Comparison of ENCODE assay signal across 10 cellular contexts in genomic region chr11:93530468-93530826, GRCh38. TPM values are rescaled to one million over a fixed set of nuclear protein-coding genes. Genes with fewer than 3 reads are reported as not detected.
DNase-seq lines count a peak whose midpoint lies in the region; ATAC-seq and TF ChIP-seq lines count a peak whose summit lies in the region.
"Had no signal": no experiment of that assay in that cellular context is flagged by ENCODE, and none has a peak within 500 bp of the region (broad histone marks: within the 10 kb centered on the region; RNA-seq: fewer than 3 reads in every experiment).

No MANE protein-coding gene starts in this region.

- H2BK5ac ChIP-seq in mesenchymal stem cell (ENCODE audit: low read depth, low read length, poor library complexity, severe bottlenecking): no peak overlapping the region

- no peaks in the 10 kb centered on the region for H3K27me3 ChIP-seq in mesenchymal stem cell (ENCODE audit: control insufficient read depth in 1 of 2, insufficient read depth in 1 of 2, low read length in 2 of 2)
- H3K27me3 ChIP-seq in testis: no peaks in the 10 kb centered on the region

- no peak overlapping the region for H3K23ac ChIP-seq in mesenchymal stem cell (ENCODE audit: low read length in 2 of 2)

- no peak overlapping the region for H3K4me3 ChIP-seq in mesenchymal stem cell (ENCODE audit: insufficient read depth in 1 of 2, low read depth in 1 of 2, low read length in 2 of 2)
- H3K4me3 ChIP-seq in testis: no peak overlapping the region

- no peak overlapping the region for H2BK15ac ChIP-seq in mesenchymal stem cell (ENCODE audit: low read depth, poor library complexity, severe bottlenecking)

- H3K9me3 ChIP-seq in mesenchymal stem cell (ENCODE audit: control insufficient read depth, low read length) (no peaks in the 10 kb centered on the region), testis (no peaks in the 10 kb centered on the region)

- H3K27ac ChIP-seq in mesenchymal stem cell (ENCODE audit: low read length, poor library complexity, severe bottlenecking) (peak overlapping the region; percentile 56), testis (peak overlapping the region; percentile 87 to 94)

- peaks cover 48% of the 10 kb centered on the region for H3K79me1 ChIP-seq in mesenchymal stem cell (replicated peaks; ENCODE audit: low read length, poor library complexity, severe bottlenecking)

- H4K8ac ChIP-seq in mesenchymal stem cell (ENCODE audit: low read length): no peak overlapping the region

- H3K4me1 Mint-ChIP-seq in activated T-cell treated with anti-CD3 and anti-CD28 coated beads, Interleukin-2, amount 50 U/mL, for 72 hours (ENCODE audit: low read depth): peaks cover 67% of the 10 kb centered on the region
- peaks cover 78% of the 10 kb centered on the region for H3K4me1 Mint-ChIP-seq in activated T-helper 2 cell treated with anti-CD3 and anti-CD28 coated beads, Interferon-gamma antibody, Interleukin-2, Interleukin-4, amounts not matched to agents 10 μg/mL and 5 μg/mL and 100 μg/mL, durations not matched to agents 14 hours and 24 hours and 36 hours (ENCODE audit: low read depth)

- no peak for DNase-seq in activated T-cell treated with anti-CD3 and anti-CD28 coated beads, Interleukin-2, amount 50 U/mL, for 72 hours
- no peak for DNase-seq in activated T-cell treated with anti-CD3 and anti-CD28 coated beads, Interleukin-2, amount 50 U/mL, for 48 hours
- DNase-seq in activated T-helper 2 cell treated with anti-CD3 and anti-CD28 coated beads, Interferon-gamma antibody, Interleukin-2, Interleukin-4, amounts not matched to agents 10 μg/mL and 5 μg/mL and 100 μg/mL, durations not matched to agents 14 hours and 24 hours and 36 hours (ENCODE audit: low spot score): no peak
- DNase-seq in mesenchymal stem cell (no peak), testis (no peak), NCI-H526 (lab: John Stamatoyannopoulos, UW) (no peak), amniotic stem cell (lab: John Stamatoyannopoulos, UW) (no peak)
- DNase-seq: NCI-H187 treated with DMSO at 0.1 percent for 48 hours; NK-92 treated with Interleukin-12 subunit alpha and Interleukin-12 subunit beta, amount 100 ng/mL, for 24 hours had no signal

- H3K36me3 Mint-ChIP-seq in activated T-cell treated with anti-CD3 and anti-CD28 coated beads, Interleukin-2, amount 50 U/mL, for 72 hours (ENCODE audit: insufficient read depth in 2 of 2): no peaks in the 10 kb centered on the region
- peaks cover 3% of the 10 kb centered on the region for H3K36me3 Mint-ChIP-seq in activated T-helper 2 cell treated with anti-CD3 and anti-CD28 coated beads, Interferon-gamma antibody, Interleukin-2, Interleukin-4, amounts not matched to agents 10 μg/mL and 5 μg/mL and 100 μg/mL, durations not matched to agents 14 hours and 24 hours and 36 hours (ENCODE audit: low read depth)

- H3K36me3 ChIP-seq in mesenchymal stem cell (ENCODE audit: control insufficient read depth in 1 of 2, insufficient read depth in 2 of 2, low read depth in 1 of 2, low read length in 2 of 2) (peaks cover 0 to 4% of the 10 kb centered on the region in 2 experiments), testis (ENCODE audit: low read depth, missing control alignments) (no peaks in the 10 kb centered on the region)

- no peak overlapping the region for H2BK12ac ChIP-seq in mesenchymal stem cell (ENCODE audit: low read length in 2 of 2)

- ATAC-seq in activated T-cell treated with anti-CD3 and anti-CD28 coated beads, Interleukin-2, amount 50 U/mL, for 72 hours (replicated peaks in 1 of 2): no peak
- ATAC-seq in HG03095 (IDR thresholded peaks at IDR 0.05; ENCODE audit: unreplicated experiment): no peak

- H2AK5ac ChIP-seq in mesenchymal stem cell (ENCODE audit: low read length, severe bottlenecking): peak overlapping the region; percentile 24

- no peak overlapping the region for H4K91ac ChIP-seq in mesenchymal stem cell (ENCODE audit: low read length)

- H3K9ac ChIP-seq in mesenchymal stem cell (ENCODE audit: low read length): no peak overlapping the region

- intact Hi-C loops in activated T-helper 2 cell treated with anti-CD3 and anti-CD28 coated beads, Interferon-gamma antibody, Interleukin-2, Interleukin-4, amounts not matched to agents 10 μg/mL and 5 μg/mL and 100 μg/mL, durations not matched to agents 14 hours and 24 hours and 36 hours (cut with micrococcal nuclease): loop anchor here (1.0 to 10.0 kb wide), 4 partner anchors 9 to 604 kb away; partner anchors contain the start of gene CEP295
- intact Hi-C loops in testis (cut with DNase I; ENCODE audit: low total_unique reads): no loop called here

- TF ChIP-seq POLR2A in testis (IDR thresholded peaks at IDR 0.05): no peak

- H2BK120ac ChIP-seq in mesenchymal stem cell (ENCODE audit: low read depth, low read length): no peak overlapping the region

- H3K9me3 Mint-ChIP-seq in activated T-cell treated with anti-CD3 and anti-CD28 coated beads, Interleukin-2, amount 50 U/mL, for 72 hours: no peaks in the 10 kb centered on the region
- H3K9me3 Mint-ChIP-seq in activated T-helper 2 cell treated with anti-CD3 and anti-CD28 coated beads, Interferon-gamma antibody, Interleukin-2, Interleukin-4, amounts not matched to agents 10 μg/mL and 5 μg/mL and 100 μg/mL, durations not matched to agents 14 hours and 24 hours and 36 hours: no peaks in the 10 kb centered on the region

- no peaks in the 10 kb centered on the region for H3K27me3 Mint-ChIP-seq in activated T-cell treated with anti-CD3 and anti-CD28 coated beads, Interleukin-2, amount 50 U/mL, for 72 hours (ENCODE audit: low read depth)
- H3K27me3 Mint-ChIP-seq in activated T-helper 2 cell treated with anti-CD3 and anti-CD28 coated beads, Interferon-gamma antibody, Interleukin-2, Interleukin-4, amounts not matched to agents 10 μg/mL and 5 μg/mL and 100 μg/mL, durations not matched to agents 14 hours and 24 hours and 36 hours (ENCODE audit: low read depth): no peaks in the 10 kb centered on the region

- H3K14ac ChIP-seq in mesenchymal stem cell (ENCODE audit: low read length in 2 of 2): no peak overlapping the region

- no peak for TF ChIP-seq CTCF in testis (IDR thresholded peaks at IDR 0.05)

- H3K4ac ChIP-seq in mesenchymal stem cell (ENCODE audit: low read depth in 1 of 2, low read length in 2 of 2): no peak overlapping the region

- peaks cover 21% of the 10 kb centered on the region for H3K4me1 ChIP-seq in mesenchymal stem cell (ENCODE audit: control insufficient read depth, insufficient read depth, low read depth, low read length)
- H3K4me1 ChIP-seq in testis: peaks cover 32% of the 10 kb centered on the region

- H3K27ac Mint-ChIP-seq in activated T-cell treated with anti-CD3 and anti-CD28 coated beads, Interleukin-2, amount 50 U/mL, for 72 hours: peak overlapping the region; percentile 30
- H3K27ac Mint-ChIP-seq in activated T-helper 2 cell treated with anti-CD3 and anti-CD28 coated beads, Interferon-gamma antibody, Interleukin-2, Interleukin-4, amounts not matched to agents 10 μg/mL and 5 μg/mL and 100 μg/mL, durations not matched to agents 14 hours and 24 hours and 36 hours: peak overlapping the region; percentile 80

- peak overlapping the region; percentile 28 to 37 for H3K4me3 Mint-ChIP-seq in activated T-cell treated with anti-CD3 and anti-CD28 coated beads, Interleukin-2, amount 50 U/mL, for 72 hours
- peak overlapping the region; percentile 27 for H3K4me3 Mint-ChIP-seq in activated T-helper 2 cell treated with anti-CD3 and anti-CD28 coated beads, Interferon-gamma antibody, Interleukin-2, Interleukin-4, amounts not matched to agents 10 μg/mL and 5 μg/mL and 100 μg/mL, durations not matched to agents 14 hours and 24 hours and 36 hours (ENCODE audit: low read depth)

- H2AFZ ChIP-seq in mesenchymal stem cell (ENCODE audit: low read depth, low read length): no peak overlapping the region

- no peak overlapping the region for H3K18ac ChIP-seq in mesenchymal stem cell (ENCODE audit: low read depth in 1 of 2, low read length in 2 of 2)

- WGBS in mesenchymal stem cell: 96% methylated on average over 1 of the region's 1 CpG
- 41 to 58% methylated on average over 1 of the region's 1 CpG for WGBS in testis, 2 donors

- H3K4me2 ChIP-seq in mesenchymal stem cell (ENCODE audit: low read length, poor library complexity, severe bottlenecking): no peak overlapping the region

RNA-seq across cellular contexts. Expression of gene SMCO4, which starts 12.7 kb away (rescaled TPM):
- 10 to 100 TPM; 28.4 to 36.1 TPM for total RNA-seq in activated T-cell treated with anti-CD3 and anti-CD28 coated beads, Interleukin-2, amount 50 U/mL, for 72 hours
- 40.8 and 41.5 TPM in 2 replicates for total RNA-seq in activated T-helper 2 cell treated with anti-CD3 and anti-CD28 coated beads, Interferon-gamma antibody, Interleukin-2, Interleukin-4, amounts not matched to agents 10 μg/mL and 5 μg/mL and 100 μg/mL, durations not matched to agents 14 hours and 24 hours and 36 hours
- 8.1 TPM for polyA plus RNA-seq in mesenchymal stem cell (2013, experiment 1 of 2)
- 10.2 TPM for polyA plus RNA-seq in mesenchymal stem cell (2013, experiment 2 of 2)
- total RNA-seq in testis: 10 to 100 TPM; 33.6 to 34.2 TPM
- polyA plus RNA-seq in testis (ENCODE audit: insufficient read depth, low read depth, low replicate concordance): 59.9 TPM
